In the genomic region with DNA sequence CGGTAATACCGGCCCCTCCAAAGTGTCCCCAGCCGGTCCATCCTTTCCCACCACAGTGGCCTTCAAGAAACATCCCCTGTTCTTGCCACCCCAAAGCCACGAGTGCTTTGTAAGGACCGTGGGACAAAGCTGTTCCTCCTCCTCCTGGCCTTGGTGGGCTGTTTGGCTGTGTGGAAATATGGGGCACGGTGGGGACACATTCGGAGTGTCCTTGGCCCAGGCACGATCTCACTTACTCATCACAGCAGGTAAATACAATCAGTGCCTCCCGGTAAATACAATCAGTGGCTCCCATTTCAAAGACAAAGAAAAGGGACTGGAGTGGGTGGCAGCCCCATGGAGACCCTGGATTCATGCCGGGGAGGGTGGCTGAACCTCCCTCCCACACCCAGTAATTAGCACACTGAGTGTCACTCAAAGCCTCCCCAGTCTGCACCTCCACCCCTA, we compare ENCODE assay signal across 1 cellular context.
TF ChIP-seq lines count a peak whose summit lies in the region.

No MANE protein-coding gene starts in this region.

TF ChIP-seq in GM12878, 131 proteins besides CTCF, POLR2A, EP300 and RAD21:
- TF ChIP-seq CHD4 (IDR thresholded peaks at IDR 0.05) (no peak), CBX3 (IDR thresholded peaks at IDR 0.05; ENCODE audit: borderline replicate concordance, low read depth) (no peak), SMC3 (IDR thresholded peaks at IDR 0.05; ENCODE audit: borderline replicate concordance, low read length) (no peak), PKNOX1 (IDR thresholded peaks at IDR 0.05) (peak; percentile 52; the same call in 1 of the 2 replicates), ESRRA (IDR thresholded peaks at IDR 0.05; ENCODE audit: low read length) (no peak), ZNF217 (IDR thresholded peaks at IDR 0.05) (no peak), BACH1 (IDR thresholded peaks at IDR 0.05; ENCODE audit: borderline replicate concordance) (no peak)
